Comparison of ENCODE assay signal across 8 cellular contexts in the genomic region with DNA sequence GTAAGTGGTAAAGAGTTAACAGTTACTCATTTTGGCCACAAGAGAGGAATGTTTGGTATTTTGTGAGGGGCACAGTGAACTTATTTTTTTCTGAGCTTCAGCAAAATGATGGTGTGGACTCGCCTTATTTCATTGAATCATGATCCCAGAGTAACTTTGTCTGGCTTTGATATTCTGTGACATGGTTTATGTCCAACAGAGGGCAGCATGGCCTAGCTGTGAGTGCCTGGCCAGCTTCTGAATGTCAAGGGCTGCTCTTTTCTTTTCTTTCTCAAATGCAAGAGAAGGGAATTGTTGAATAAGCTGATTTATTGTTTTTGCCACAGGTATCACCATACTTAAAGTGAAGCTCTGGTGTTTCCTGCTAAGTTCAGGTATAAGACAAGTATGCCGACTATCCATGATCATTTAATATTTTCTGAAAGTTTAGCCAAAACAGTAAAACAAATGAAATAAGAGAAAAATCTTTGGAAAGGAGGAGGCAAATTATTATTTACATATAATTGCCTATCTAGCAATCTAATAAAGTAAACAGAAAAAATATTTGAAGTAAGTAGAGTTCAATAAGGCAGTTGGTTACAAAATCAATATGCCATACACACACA. TPM values are rescaled to one million over a fixed set of nuclear protein-coding genes. Genes with fewer than 3 reads are reported as not detected.
DNase-seq lines count a peak whose midpoint lies in the region; ATAC-seq and TF ChIP-seq lines count a peak whose summit lies in the region.

No MANE protein-coding gene starts in this region.

- DNase-seq in activated CD8-positive, alpha-beta T cell treated with anti-CD3 and anti-CD28 coated beads for 36 hours = peak; percentile 22
- no peak for DNase-seq in activated CD8-positive, alpha-beta T cell treated with anti-CD3 and anti-CD28 coated beads, Interleukin-2, amount 10 ng/mL, durations not matched to agents 7 days and 5 days
- DNase-seq in NCI-H2196 (lab: John Stamatoyannopoulos, UW; ENCODE audit: unreplicated experiment) = peak; percentile 61
- DNase-seq in MCF 10A (ENCODE audit: unreplicated experiment) = peak; percentile 66
- peak; percentile 67 for DNase-seq in left kidney (ENCODE audit: low read depth, low spot score)
- no peak for DNase-seq in central memory CD4-positive, alpha-beta T cell
- no peak for DNase-seq in activated gamma-delta T cell (lab: John Stamatoyannopoulos, UW)

- BruUV-seq in MCF 10A (replicated peaks; lab: Mats Ljungman, UMichigan) = no TSS peak

- peaks cover 21% of the 10 kb centered on the region for H3K36me3 Mint-ChIP-seq in activated CD8-positive, alpha-beta T cell treated with anti-CD3 and anti-CD28 coated beads for 36 hours (ENCODE audit: low read depth)
- peaks cover 6% of the 10 kb centered on the region for H3K36me3 Mint-ChIP-seq in activated CD8-positive, alpha-beta T cell treated with anti-CD3 and anti-CD28 coated beads, Interleukin-2, amount 10 ng/mL, durations not matched to agents 7 days and 5 days (ENCODE audit: low read depth)
- peaks cover 15% of the 10 kb centered on the region for H3K36me3 Mint-ChIP-seq in MCF 10A (ENCODE audit: insufficient read depth, unreplicated experiment)

- peak; percentile 30 for TF ChIP-seq CTCF in activated CD8-positive, alpha-beta T cell treated with anti-CD3 and anti-CD28 coated beads for 36 hours (IDR thresholded peaks at IDR 0.05)
- TF ChIP-seq CTCF in MCF 10A (IDR thresholded peaks at IDR 0.05; ENCODE audit: unreplicated experiment) = peak; percentile 68

- peaks cover 2% of the 10 kb centered on the region for H3K4me1 Mint-ChIP-seq in activated CD8-positive, alpha-beta T cell treated with anti-CD3 and anti-CD28 coated beads for 36 hours (ENCODE audit: low read depth)
- no peaks in the 10 kb centered on the region for H3K4me1 Mint-ChIP-seq in activated CD8-positive, alpha-beta T cell treated with anti-CD3 and anti-CD28 coated beads, Interleukin-2, amount 10 ng/mL, durations not matched to agents 7 days and 5 days (ENCODE audit: low read depth)
- H3K4me1 Mint-ChIP-seq in MCF 10A (ENCODE audit: insufficient read depth, unreplicated experiment) = no peaks in the 10 kb centered on the region

- no peak overlapping the region for H3K4me3 Mint-ChIP-seq in activated CD8-positive, alpha-beta T cell treated with anti-CD3 and anti-CD28 coated beads for 36 hours
- no peak overlapping the region for H3K4me3 Mint-ChIP-seq in activated CD8-positive, alpha-beta T cell treated with anti-CD3 and anti-CD28 coated beads, Interleukin-2, amount 10 ng/mL, durations not matched to agents 7 days and 5 days
- no peak overlapping the region for H3K4me3 Mint-ChIP-seq in MCF 10A (ENCODE audit: unreplicated experiment)

- POLR2A ChIA-PET in activated CD8-positive, alpha-beta T cell treated with anti-CD3 and anti-CD28 coated beads for 36 hours (lab: Charles Lee) = no interaction called here
- POLR2A ChIA-PET in activated CD8-positive, alpha-beta T cell treated with anti-CD3 and anti-CD28 coated beads, Interleukin-2, amount 10 ng/mL, durations not matched to agents 7 days and 5 days (lab: Charles Lee) = interaction anchor here (0.8 kb wide), 1 partner anchor 264 kb away, joined by 3 read pairs; no protein-coding TSS in a partner anchor
- POLR2A ChIA-PET in MCF 10A (lab: Yijun Ruan, JAX) = interaction anchor here (0.8 to 1.7 kb wide), 5 partner anchors 12 to 167 kb away, joined by 3 to 4 read pairs (median 4); no protein-coding TSS in a partner anchor

- H3K27me3 Mint-ChIP-seq in activated CD8-positive, alpha-beta T cell treated with anti-CD3 and anti-CD28 coated beads for 36 hours = no peaks in the 10 kb centered on the region
- H3K27me3 Mint-ChIP-seq in activated CD8-positive, alpha-beta T cell treated with anti-CD3 and anti-CD28 coated beads, Interleukin-2, amount 10 ng/mL, durations not matched to agents 7 days and 5 days (ENCODE audit: low read depth) = no peaks in the 10 kb centered on the region
- no peaks in the 10 kb centered on the region for H3K27me3 Mint-ChIP-seq in MCF 10A (ENCODE audit: insufficient read depth, unreplicated experiment)

- CTCF ChIA-PET in activated CD8-positive, alpha-beta T cell treated with anti-CD3 and anti-CD28 coated beads for 36 hours (lab: Charles Lee) = interaction anchor here (1.0 to 2.9 kb wide), 5 partner anchors 12 to 175 kb away, joined by 3 to 16 read pairs (median 4); no protein-coding TSS in a partner anchor
- CTCF ChIA-PET in activated CD8-positive, alpha-beta T cell treated with anti-CD3 and anti-CD28 coated beads, Interleukin-2, amount 10 ng/mL, durations not matched to agents 7 days and 5 days (lab: Charles Lee) = interaction anchor here (0.7 to 2.4 kb wide), 10 partner anchors 8 to 72 kb away, joined by 3 to 9 read pairs (median 3); no protein-coding TSS in a partner anchor
- CTCF ChIA-PET in MCF 10A (lab: Yijun Ruan, JAX) = interaction anchor here (0.5 to 4.6 kb wide), 55 partner anchors 8 to 1848 kb away, joined by 3 to 59 read pairs (median 4); a partner anchor contains a TSS

- intact Hi-C loops in activated CD8-positive, alpha-beta T cell treated with anti-CD3 and anti-CD28 coated beads for 36 hours (cut with micrococcal nuclease) = no loop called here
- intact Hi-C loops in MCF 10A (cut with micrococcal nuclease) = loop anchor here (1.0 to 5.0 kb wide), 5 partner anchors 32 to 1852 kb away; no protein-coding TSS in a partner anchor

- no peak overlapping the region for H3K27ac Mint-ChIP-seq in activated CD8-positive, alpha-beta T cell treated with anti-CD3 and anti-CD28 coated beads for 36 hours
- H3K27ac Mint-ChIP-seq in activated CD8-positive, alpha-beta T cell treated with anti-CD3 and anti-CD28 coated beads, Interleukin-2, amount 10 ng/mL, durations not matched to agents 7 days and 5 days = no peak overlapping the region
- no peak overlapping the region for H3K27ac Mint-ChIP-seq in MCF 10A (ENCODE audit: low read depth, unreplicated experiment)

- no peak for ATAC-seq in activated CD8-positive, alpha-beta T cell treated with anti-CD3 and anti-CD28 coated beads for 36 hours
- no peak for ATAC-seq in activated CD8-positive, alpha-beta T cell treated with anti-CD3 and anti-CD28 coated beads, Interleukin-2, amount 10 ng/mL, durations not matched to agents 7 days and 5 days
- no peak for ATAC-seq in GM21786 (IDR thresholded peaks at IDR 0.05; ENCODE audit: unreplicated experiment)

- H3K9me3 Mint-ChIP-seq in activated CD8-positive, alpha-beta T cell treated with anti-CD3 and anti-CD28 coated beads for 36 hours = peaks cover 8% of the 10 kb centered on the region
- H3K9me3 Mint-ChIP-seq in activated CD8-positive, alpha-beta T cell treated with anti-CD3 and anti-CD28 coated beads, Interleukin-2, amount 10 ng/mL, durations not matched to agents 7 days and 5 days (ENCODE audit: insufficient read depth) = no peaks in the 10 kb centered on the region
- H3K9me3 Mint-ChIP-seq in MCF 10A (ENCODE audit: unreplicated experiment) = peaks cover 9% of the 10 kb centered on the region

RNA-seq across cellular contexts. Expression of a gene that starts 31.7 kb away (rescaled TPM):
- total RNA-seq in activated CD8-positive, alpha-beta T cell treated with anti-CD3 and anti-CD28 coated beads for 36 hours = 10 to 100 TPM; 80.4 to 84.7 TPM
- 10 to 100 TPM; 60.0 to 62.3 TPM for total RNA-seq in activated CD8-positive, alpha-beta T cell treated with anti-CD3 and anti-CD28 coated beads, Interleukin-2, amount 10 ng/mL, durations not matched to agents 7 days and 5 days
- total RNA-seq in MCF 10A (2022) = 123 and 127 TPM in 2 replicates

RNA-seq across cellular contexts. Expression of a gene that starts 34.6 kb away (rescaled TPM):
- 10 to 100 TPM; 32.1 to 33.0 TPM for total RNA-seq in activated CD8-positive, alpha-beta T cell treated with anti-CD3 and anti-CD28 coated beads for 36 hours
- 10 to 100 TPM; 15.9 to 17.8 TPM for total RNA-seq in activated CD8-positive, alpha-beta T cell treated with anti-CD3 and anti-CD28 coated beads, Interleukin-2, amount 10 ng/mL, durations not matched to agents 7 days and 5 days
- total RNA-seq in MCF 10A (2022) = 25.1 and 34.5 TPM in 2 replicates

RNA-seq across cellular contexts. Expression of a gene that starts 41.0 kb away (rescaled TPM):
- under 1 TPM in 1 of 2 experiments, not detected in 1; 0.11 TPM for total RNA-seq in activated CD8-positive, alpha-beta T cell treated with anti-CD3 and anti-CD28 coated beads for 36 hours
- total RNA-seq in activated CD8-positive, alpha-beta T cell treated with anti-CD3 and anti-CD28 coated beads, Interleukin-2, amount 10 ng/mL, durations not matched to agents 7 days and 5 days = under 1 TPM in 1 of 2 experiments, not detected in 1; 0.05 TPM
- not detected in 2 replicates for total RNA-seq in MCF 10A (2022)

Comparison
In these comparisons a context has a peak if more than half of its experiments do, and no peak if none do; other contexts are left out.
1. DNase-seq: peak in activated CD8-positive, alpha-beta T cell treated with anti-CD3 and anti-CD28 coated beads for 36 hours (single experiment), NCI-H2196 (single experiment), MCF 10A (single experiment) and left kidney (single experiment); none in activated CD8-positive, alpha-beta T cell treated with anti-CD3 and anti-CD28 coated beads, Interleukin-2, amount 10 ng/mL, durations not matched to agents 7 days and 5 days (single experiment), central memory CD4-positive, alpha-beta T cell (single experiment) and activated gamma-delta T cell (single experiment).